ENCODE assay signal across 2 cellular contexts in genomic region chr2:219179601-219180465, GRCh38.
TF ChIP-seq lines count a peak whose summit lies in the region.

No MANE protein-coding gene starts in this region.

TF ChIP-seq in IMR-90, 13 proteins besides CTCF, POLR2A, EP300 and RAD21:
- TF ChIP-seq SMC3 (IDR thresholded peaks at IDR 0.05; ENCODE audit: low read depth, low read length): no peak
- TF ChIP-seq RFX5 (IDR thresholded peaks at IDR 0.05; ENCODE audit: low read depth, low read length): no peak
- no peak for TF ChIP-seq RCOR1 (IDR thresholded peaks at IDR 0.05; ENCODE audit: insufficient replicate concordance, low read length)
- TF ChIP-seq NFE2L2 (IDR thresholded peaks at IDR 0.05; ENCODE audit: low read depth, low read length): no peak
- TF ChIP-seq BHLHE40 (IDR thresholded peaks at IDR 0.05; ENCODE audit: low read depth, low read length): no peak
- no peak for TF ChIP-seq FOS (IDR thresholded peaks at IDR 0.05; ENCODE audit: low read depth, low read length)
TF ChIP-seq in IMR-90: peak in this region for 0.

TF ChIP-seq in K562, 482 proteins besides CTCF, POLR2A, EP300 and RAD21:
- TF ChIP-seq RBM15 (IDR thresholded peaks at IDR 0.05; ENCODE audit: insufficient read depth, low read length) (no peak), KLF13 (tag; IDR thresholded peaks at IDR 0.05; ENCODE audit: borderline replicate concordance, low read depth) (no peak), TCF7 (IDR thresholded peaks at IDR 0.05; ENCODE audit: borderline replicate concordance) (no peak), SAP30 (IDR thresholded peaks at IDR 0.05; ENCODE audit: borderline replicate concordance, insufficient read depth, low read depth, low read length, poor library complexity, severe bottlenecking) (no peak), TOE1 (IDR thresholded peaks at IDR 0.05; ENCODE audit: borderline replicate concordance) (no peak), TOE1 (CRISPR knock-in tag; IDR thresholded peaks at IDR 0.05; ENCODE audit: borderline replicate concordance, low read depth) (no peak), HDGF (IDR thresholded peaks at IDR 0.05) (no peak), RBFOX2 (IDR thresholded peaks at IDR 0.05; ENCODE audit: low read depth, low read length) (no peak), ZNF655 (CRISPR knock-in tag; IDR thresholded peaks at IDR 0.05) (no peak), ZNF444 (CRISPR knock-in tag; IDR thresholded peaks at IDR 0.05) (no peak), E4F1 (CRISPR knock-in tag; IDR thresholded peaks at IDR 0.05; ENCODE audit: borderline replicate concordance) (no peak), CGGBP1 (CRISPR knock-in tag; IDR thresholded peaks at IDR 0.05) (no peak), ZNF133 (CRISPR knock-in tag; IDR thresholded peaks at IDR 0.05) (no peak), ETV5 (CRISPR knock-in tag; IDR thresholded peaks at IDR 0.05; ENCODE audit: low read depth) (no peak), ZNF695 (CRISPR knock-in tag; IDR thresholded peaks at IDR 0.05) (no peak), ESRRA (IDR thresholded peaks at IDR 0.05; ENCODE audit: borderline replicate concordance, low read depth) (no peak), CSDE1 (IDR thresholded peaks at IDR 0.05) (no peak)
- TF ChIP-seq, protein P1, sequence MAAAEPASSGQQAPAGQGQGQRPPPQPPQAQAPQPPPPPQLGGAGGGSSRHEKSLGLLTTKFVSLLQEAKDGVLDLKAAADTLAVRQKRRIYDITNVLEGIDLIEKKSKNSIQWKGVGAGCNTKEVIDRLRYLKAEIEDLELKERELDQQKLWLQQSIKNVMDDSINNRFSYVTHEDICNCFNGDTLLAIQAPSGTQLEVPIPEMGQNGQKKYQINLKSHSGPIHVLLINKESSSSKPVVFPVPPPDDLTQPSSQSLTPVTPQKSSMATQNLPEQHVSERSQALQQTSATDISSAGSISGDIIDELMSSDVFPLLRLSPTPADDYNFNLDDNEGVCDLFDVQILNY (CRISPR knock-in tag; IDR thresholded peaks at IDR 0.05): no peak
- TF ChIP-seq, protein P2, sequence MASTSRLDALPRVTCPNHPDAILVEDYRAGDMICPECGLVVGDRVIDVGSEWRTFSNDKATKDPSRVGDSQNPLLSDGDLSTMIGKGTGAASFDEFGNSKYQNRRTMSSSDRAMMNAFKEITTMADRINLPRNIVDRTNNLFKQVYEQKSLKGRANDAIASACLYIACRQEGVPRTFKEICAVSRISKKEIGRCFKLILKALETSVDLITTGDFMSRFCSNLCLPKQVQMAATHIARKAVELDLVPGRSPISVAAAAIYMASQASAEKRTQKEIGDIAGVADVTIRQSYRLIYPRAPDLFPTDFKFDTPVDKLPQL (IDR thresholded peaks at IDR 0.05; ENCODE audit: extremely low read depth, insufficient read length): no peak
